In the genomic region with DNA sequence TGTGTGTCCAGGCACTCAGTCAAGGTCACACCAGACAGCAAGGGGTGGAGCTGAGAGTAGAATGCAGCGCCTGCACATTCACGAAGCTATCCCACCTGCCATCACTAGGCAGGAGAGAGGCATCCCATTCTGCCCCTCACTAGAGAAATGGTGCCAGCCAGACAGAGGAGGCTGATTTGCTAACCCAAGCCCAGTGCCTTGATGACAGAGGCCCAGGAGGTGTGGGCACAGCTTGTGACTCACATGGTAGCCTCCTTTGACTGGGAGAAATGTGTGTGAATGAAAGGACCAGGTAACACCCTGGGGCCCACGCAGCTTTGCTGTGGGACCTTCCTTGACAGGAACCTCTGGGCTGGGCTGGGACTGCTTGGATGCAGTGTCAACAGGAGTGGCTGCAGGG, we compare ENCODE assay signal across 18 cellular contexts. TPM values are rescaled to one million over a fixed set of nuclear protein-coding genes. Genes with fewer than 3 reads are reported as not detected.
DNase-seq lines count a peak whose midpoint lies in the region; ATAC-seq, FAIRE-seq and TF ChIP-seq lines count a peak whose summit lies in the region.
"Had no signal": no experiment of that assay in that cellular context is flagged by ENCODE, and none has a peak within 500 bp of the region (broad histone marks: within the 10 kb centered on the region; RNA-seq: fewer than 3 reads in every experiment).

No MANE protein-coding gene starts in this region.

- TF ChIP-seq POLR2A in K562 (conservative IDR thresholded peaks at IDR 0.05): no peak

- H3K9ac ChIP-seq in K562 (ENCODE audit: insufficient read depth in 1 of 2, low read depth in 2 of 2, low read length in 2 of 2): no peak overlapping the region; a peak in 1 of 4 replicates

- in situ Hi-C loops in K562 (cut with MboI): no loop called here

- no peak for FAIRE-seq in K562 (lab: Jason Lieb, UNC)

- CTCF ChIA-PET in HEK293 (lab: Yijun Ruan, JAX): interaction anchor here (2.0 kb wide), 1 partner anchor 13 kb away, joined by 8 read pairs; no protein-coding TSS in a partner anchor
- CTCF ChIA-PET in K562 (lab: Yijun Ruan, JAX; ENCODE audit: low intra/inter-chr PET ratio): no interaction called here

- H3K4me2 ChIP-seq in K562 (ENCODE audit: insufficient read depth, low read length): no peak overlapping the region

- no peaks in the 10 kb centered on the region for H3K36me3 ChIP-seq in HEK293 (ENCODE audit: control insufficient read depth in 2 of 2, insufficient read depth in 1 of 2, low read length in 2 of 2)
- H3K36me3 ChIP-seq in K562 (ENCODE audit: control insufficient read depth, insufficient read depth, low read length): no peaks in the 10 kb centered on the region

- no peak for TF ChIP-seq EP300 in K562 (IDR thresholded peaks at IDR 0.05; ENCODE audit: low read length)

- H3K79me2 ChIP-seq in K562 (ENCODE audit: control insufficient read depth, insufficient read depth, low read length): no peaks in the 10 kb centered on the region

- WGBS in K562 (ENCODE audit: insufficient coverage, low coverage, missing lambda C conversion rate): 33% methylated on average over 2 of the region's 3 CpGs

- no peak overlapping the region for H2AFZ ChIP-seq in K562 (ENCODE audit: low read depth, low read length)

- H3K4me1 ChIP-seq in HEK293 (ENCODE audit: control insufficient read depth, insufficient read depth, low read length) (no peaks in the 10 kb centered on the region), K562 (replicated peaks in 1 of 2; ENCODE audit: control insufficient read depth in 2 of 2, insufficient read depth in 2 of 2, low read length in 2 of 2) (peaks cover 22 to 36% of the 10 kb centered on the region in 2 experiments)

- intact Hi-C loops in K562 (cut with micrococcal nuclease): loop anchor here (5.0 kb wide), 1 partner anchor 51 kb away; the partner anchor contains the start of gene ARL2

- DNase-seq in K562 (ENCODE audit: extremely low read depth in 1 of 4, low spot score in 3 of 4): no peak
- DNase-seq: C1 segment of cervical spinal cord; DMS79 treated with DMSO at 0.1 percent for 48 hours; H9; KG1; NCI-H1048; NCI-H1436 treated with DMSO at 0.1 percent for 48 hours; NCI-H2029 treated with DMSO at 0.1 percent for 48 hours; NCI-H2171 treated with DMSO at 0.1 percent for 48 hours; NCI-H446 treated with DMSO at 0.1 percent for 48 hours; NK-92 treated with Interleukin-12 subunit alpha and Interleukin-12 subunit beta, amount 100 ng/mL, for 24 hours; OCI-M1 had no signal

- H3K9me3 ChIP-seq in HEK293 (ENCODE audit: control insufficient read depth, insufficient read depth, low read depth, low read length) (no peaks in the 10 kb centered on the region), K562 (replicated peaks; ENCODE audit: control insufficient read depth, insufficient read depth, low read depth, low read length) (no peaks in the 10 kb centered on the region)

- POLR2A ChIA-PET in HEK293 (lab: Yijun Ruan, JAX): interaction anchor here (1.2 kb wide), 1 partner anchor 14 kb away, joined by 3 read pairs; no protein-coding TSS in a partner anchor
- POLR2A ChIA-PET in K562 (lab: Yijun Ruan, JAX): interaction anchor here (0.6 to 3.2 kb wide), 6 partner anchors 12 to 118 kb away, joined by 3 to 18 read pairs (median 4); partner anchors contain the start of gene SAC3D1

- H4K20me1 ChIP-seq in K562 (replicated peaks; ENCODE audit: control insufficient read depth, insufficient read depth, low read length): no peaks in the 10 kb centered on the region

- TF ChIP-seq RAD21 in K562 (CRISPR knock-in tag; conservative IDR thresholded peaks at IDR 0.05 in 1 of 2, IDR thresholded peaks at IDR 0.05 in 1 of 2): no peak

- TF ChIP-seq CTCF in HEK293 (tag by site-specific recombination; IDR thresholded peaks at IDR 0.05): no peak
- no peak for TF ChIP-seq CTCF in K562 (IDR thresholded peaks at IDR 0.05 in 2 of 3, conservative IDR thresholded peaks at IDR 0.05 in 1 of 3; ENCODE audit: insufficient read depth in 2 of 3, low read depth in 1 of 3, low read length in 3 of 3)

- no peak overlapping the region for H3K4me3 ChIP-seq in HEK293 (ENCODE audit: low read depth, low read length)
- H3K4me3 ChIP-seq in K562: no peak overlapping the region

- no peak for ATAC-seq in K562
- ATAC-seq in HG02870 (IDR thresholded peaks at IDR 0.05; ENCODE audit: unreplicated experiment): no peak
- no peak for ATAC-seq in GM21381 (IDR thresholded peaks at IDR 0.05; ENCODE audit: unreplicated experiment)

- H3K27me3 ChIP-seq in K562 (ENCODE audit: control insufficient read depth in 2 of 2, insufficient read depth in 2 of 2, low read length in 2 of 2): no peaks in the 10 kb centered on the region

- H3K27ac ChIP-seq in HEK293 (ENCODE audit: extremely low read depth, low read depth, low read length) (no peak overlapping the region), K562 (ENCODE audit: extremely low read depth, low read depth, low read length) (no peak overlapping the region)

- BruUV-seq in K562 (replicated peaks; lab: Mats Ljungman, UMichigan): no TSS peak

- peaks cover 2% of the 10 kb centered on the region for H3K9me1 ChIP-seq in K562 (ENCODE audit: control insufficient read depth, insufficient read depth, low read length)

RNA-seq across cellular contexts. Expression of gene NAALADL1, which starts 5.2 kb away (rescaled TPM):
- total RNA-seq in K562 (2011; cell fraction: chromatin; rRNA removed; ENCODE audit: low replicate concordance): 0.53 and 3.3 TPM in 2 replicates
- total RNA-seq in K562 (2011; cell fraction: nucleolus; rRNA removed): 0.53 and 1.8 TPM in 2 replicates
- total RNA-seq in K562 (2011; cell fraction: nucleoplasm; rRNA removed): 0.73 TPM in 1 of 2 replicates, not detected in the other
- 0.16 TPM in 1 of 2 replicates, not detected in the other for total RNA-seq in K562 (2014; rRNA removed)
- total RNA-seq in K562 (2014; rRNA removed; fragmentation: Illumina TruSeq; extraction: Trizol): not detected in 2 replicates
- total RNA-seq in K562 (2015; rRNA removed; fragmentation: Illumina TruSeq; extraction: Trizol): 0.07 TPM in 1 of 2 replicates, not detected in the other
- 0.22 and 0.38 TPM in 2 replicates for total RNA-seq in K562 (2021)
- polyA plus RNA-seq in K562 (2011; rRNA removed): 0.06 and 0.16 TPM in 2 replicates
- 0.19 and 0.24 TPM in 2 replicates for polyA plus RNA-seq in K562 (2011; cell fraction: cytosol; rRNA removed)
- 1.5 and 2.6 TPM in 2 replicates for polyA plus RNA-seq in K562 (2011; cell fraction: nucleus; rRNA removed)
- 0.40 and 1.3 TPM in 2 replicates for polyA plus RNA-seq in K562 (2012)
- polyA plus RNA-seq in K562 (2014; fragmentation: Illumina TruSeq; extraction: Trizol): 0.27 and 0.29 TPM in 2 replicates
- polyA plus RNA-seq in K562 (2014; fragmentation: Nextera tagmentation; extraction: Ambion mirVana): not detected
- polyA plus RNA-seq in K562 (2014; rRNA removed): 0.07 and 0.72 TPM in 2 replicates
- polyA minus RNA-seq in K562 (2011; rRNA and poly(A)+ RNA removed): 0.06 TPM in 1 of 2 replicates, not detected in the other
- not detected in 2 replicates for polyA minus RNA-seq in K562 (2011; cell fraction: cytosol; rRNA and poly(A)+ RNA removed)
- 0.27 TPM in 1 of 2 replicates, not detected in the other for polyA minus RNA-seq in K562 (2011; cell fraction: nucleus; rRNA and poly(A)+ RNA removed)
- total RNA-seq: A673, G401, RPMI7951 had no signal

RNA-seq across cellular contexts. Expression of gene CDCA5, which starts 20.3 kb away (rescaled TPM):
- total RNA-seq in K562 (2011; cell fraction: chromatin; rRNA removed; ENCODE audit: low replicate concordance): 44.4 and 82.3 TPM in 2 replicates
- 55.5 and 58.2 TPM in 2 replicates for total RNA-seq in K562 (2011; cell fraction: nucleolus; rRNA removed)
- 49.6 and 60.0 TPM in 2 replicates for total RNA-seq in K562 (2011; cell fraction: nucleoplasm; rRNA removed)
- 64.6 and 70.3 TPM in 2 replicates for total RNA-seq in K562 (2014; rRNA removed)
- 48.2 and 50.0 TPM in 2 replicates for total RNA-seq in K562 (2014; rRNA removed; fragmentation: Illumina TruSeq; extraction: Trizol)
- 66.1 and 68.2 TPM in 2 replicates for total RNA-seq in K562 (2015; rRNA removed; fragmentation: Illumina TruSeq; extraction: Trizol)
- total RNA-seq in K562 (2021): 89.9 and 94.3 TPM in 2 replicates
- polyA plus RNA-seq in K562 (2011; rRNA removed): 50.5 and 51.8 TPM in 2 replicates
- 51.8 and 53.4 TPM in 2 replicates for polyA plus RNA-seq in K562 (2011; cell fraction: cytosol; rRNA removed)
- polyA plus RNA-seq in K562 (2011; cell fraction: nucleus; rRNA removed): 63.3 and 73.2 TPM in 2 replicates
- 60.2 and 62.5 TPM in 2 replicates for polyA plus RNA-seq in K562 (2012)
- polyA plus RNA-seq in K562 (2014; fragmentation: Illumina TruSeq; extraction: Trizol): 83.2 and 85.1 TPM in 2 replicates
- polyA plus RNA-seq in K562 (2014; fragmentation: Nextera tagmentation; extraction: Ambion mirVana): 10 to 100 TPM; 18.9 to 25.5 TPM
- 85.2 and 86.6 TPM in 2 replicates for polyA plus RNA-seq in K562 (2014; rRNA removed)
- polyA minus RNA-seq in K562 (2011; rRNA and poly(A)+ RNA removed): 30.9 and 32.5 TPM in 2 replicates
- 23.9 and 30.4 TPM in 2 replicates for polyA minus RNA-seq in K562 (2011; cell fraction: cytosol; rRNA and poly(A)+ RNA removed)
- polyA minus RNA-seq in K562 (2011; cell fraction: nucleus; rRNA and poly(A)+ RNA removed): 20.5 and 31.7 TPM in 2 replicates

RNA-seq across cellular contexts. Expression of gene ZFPL1, which starts 20.5 kb away (rescaled TPM):
- 54.4 and 89.3 TPM in 2 replicates for total RNA-seq in K562 (2011; cell fraction: chromatin; rRNA removed; ENCODE audit: low replicate concordance)
- 56.7 and 57.8 TPM in 2 replicates for total RNA-seq in K562 (2011; cell fraction: nucleolus; rRNA removed)
- 63.4 and 76.1 TPM in 2 replicates for total RNA-seq in K562 (2011; cell fraction: nucleoplasm; rRNA removed)
- 37.3 and 46.0 TPM in 2 replicates for total RNA-seq in K562 (2014; rRNA removed)
- total RNA-seq in K562 (2014; rRNA removed; fragmentation: Illumina TruSeq; extraction: Trizol): 7.0 and 10.0 TPM in 2 replicates
- 21.1 and 22.7 TPM in 2 replicates for total RNA-seq in K562 (2015; rRNA removed; fragmentation: Illumina TruSeq; extraction: Trizol)
- 33.4 and 37.5 TPM in 2 replicates for total RNA-seq in K562 (2021)
- 16.5 and 38.6 TPM in 2 replicates for polyA plus RNA-seq in K562 (2011; rRNA removed)
- polyA plus RNA-seq in K562 (2011; cell fraction: cytosol; rRNA removed): 52.7 and 57.8 TPM in 2 replicates
- 91.6 and 108 TPM in 2 replicates for polyA plus RNA-seq in K562 (2011; cell fraction: nucleus; rRNA removed)
- 45.3 and 52.6 TPM in 2 replicates for polyA plus RNA-seq in K562 (2012)
- 35.4 and 47.8 TPM in 2 replicates for polyA plus RNA-seq in K562 (2014; fragmentation: Illumina TruSeq; extraction: Trizol)
- 1 to 10 TPM; 3.7 to 7.1 TPM for polyA plus RNA-seq in K562 (2014; fragmentation: Nextera tagmentation; extraction: Ambion mirVana)
- 29.7 and 32.3 TPM in 2 replicates for polyA plus RNA-seq in K562 (2014; rRNA removed)
- 18.2 and 25.1 TPM in 2 replicates for polyA minus RNA-seq in K562 (2011; rRNA and poly(A)+ RNA removed)
- polyA minus RNA-seq in K562 (2011; cell fraction: cytosol; rRNA and poly(A)+ RNA removed): 19.7 and 26.0 TPM in 2 replicates
- polyA minus RNA-seq in K562 (2011; cell fraction: nucleus; rRNA and poly(A)+ RNA removed): 30.7 and 53.2 TPM in 2 replicates

RNA-seq across cellular contexts. Expression of gene SAC3D1, which starts 22.5 kb away (rescaled TPM):
- 3.9 and 9.1 TPM in 2 replicates for total RNA-seq in K562 (2011; cell fraction: chromatin; rRNA removed; ENCODE audit: low replicate concordance)
- 11.5 and 16.6 TPM in 2 replicates for total RNA-seq in K562 (2011; cell fraction: nucleolus; rRNA removed)
- 7.3 and 7.9 TPM in 2 replicates for total RNA-seq in K562 (2011; cell fraction: nucleoplasm; rRNA removed)
- total RNA-seq in K562 (2014; rRNA removed) (21.2 and 27.0 TPM in 2 replicates), K562 (2014; rRNA removed; fragmentation: Illumina TruSeq; extraction: Trizol) (2.4 and 5.1 TPM in 2 replicates), K562 (2015; rRNA removed; fragmentation: Illumina TruSeq; extraction: Trizol) (14.8 and 17.0 TPM in 2 replicates), K562 (2021) (35.2 and 35.7 TPM in 2 replicates)
- polyA plus RNA-seq in K562 (2011; rRNA removed) (5.8 and 7.6 TPM in 2 replicates), K562 (2014; fragmentation: Illumina TruSeq; extraction: Trizol) (4.0 and 9.0 TPM in 2 replicates), K562 (2014; fragmentation: Nextera tagmentation; extraction: Ambion mirVana) (under 1 TPM; 0.20 to 0.80 TPM), K562 (2014; rRNA removed) (23.8 and 25.4 TPM in 2 replicates)
- polyA plus RNA-seq in K562 (2011; cell fraction: cytosol; rRNA removed): 13.3 and 46.2 TPM in 2 replicates
- polyA plus RNA-seq in K562 (2011; cell fraction: nucleus; rRNA removed): 9.3 and 12.1 TPM in 2 replicates
- 19.9 and 22.1 TPM in 2 replicates for polyA plus RNA-seq in K562 (2012)
- 5.2 TPM in 2 replicates for polyA minus RNA-seq in K562 (2011; rRNA and poly(A)+ RNA removed)
- polyA minus RNA-seq in K562 (2011; cell fraction: cytosol; rRNA and poly(A)+ RNA removed): 11.6 and 16.2 TPM in 2 replicates
- polyA minus RNA-seq in K562 (2011; cell fraction: nucleus; rRNA and poly(A)+ RNA removed): 2.8 and 4.6 TPM in 2 replicates

RNA-seq across cellular contexts. Expression of gene VPS51, which starts 32.5 kb away (rescaled TPM):
- total RNA-seq in K562 (2011; cell fraction: chromatin; rRNA removed; ENCODE audit: low replicate concordance): 48.6 and 156 TPM in 2 replicates
- total RNA-seq in K562 (2011; cell fraction: nucleolus; rRNA removed): 126 and 134 TPM in 2 replicates
- 68.7 and 73.5 TPM in 2 replicates for total RNA-seq in K562 (2011; cell fraction: nucleoplasm; rRNA removed)
- total RNA-seq in K562 (2014; rRNA removed) (143 and 215 TPM in 2 replicates), K562 (2014; rRNA removed; fragmentation: Illumina TruSeq; extraction: Trizol) (16.9 and 20.6 TPM in 2 replicates), K562 (2015; rRNA removed; fragmentation: Illumina TruSeq; extraction: Trizol) (40.6 and 46.8 TPM in 2 replicates), K562 (2021) (89.3 and 103 TPM in 2 replicates)
- polyA plus RNA-seq in K562 (2011; rRNA removed) (49.7 and 83.5 TPM in 2 replicates), K562 (2014; fragmentation: Illumina TruSeq; extraction: Trizol) (22.2 and 49.8 TPM in 2 replicates), K562 (2014; fragmentation: Nextera tagmentation; extraction: Ambion mirVana) (1 to 10 TPM; 1.8 to 2.9 TPM), K562 (2014; rRNA removed) (73.2 and 126 TPM in 2 replicates)
- 68.7 and 145 TPM in 2 replicates for polyA plus RNA-seq in K562 (2011; cell fraction: cytosol; rRNA removed)
- 135 and 175 TPM in 2 replicates for polyA plus RNA-seq in K562 (2011; cell fraction: nucleus; rRNA removed)
- polyA plus RNA-seq in K562 (2012): 89.1 and 104 TPM in 2 replicates
- 48.0 and 66.9 TPM in 2 replicates for polyA minus RNA-seq in K562 (2011; rRNA and poly(A)+ RNA removed)
- 120 and 159 TPM in 2 replicates for polyA minus RNA-seq in K562 (2011; cell fraction: cytosol; rRNA and poly(A)+ RNA removed)
- polyA minus RNA-seq in K562 (2011; cell fraction: nucleus; rRNA and poly(A)+ RNA removed): 55.3 and 62.1 TPM in 2 replicates

Comparison
In these comparisons a context has a peak if more than half of its experiments do, and no peak if none do; other contexts are left out.
1. Of the 44 proteins assayed by ChIP-seq in both K562 and HEK293: peak only in K562: none; only in HEK293: none; in both: PRDM10; in neither: 43.